Comparison of ENCODE assay signal across 17 cellular contexts in the genomic region with DNA sequence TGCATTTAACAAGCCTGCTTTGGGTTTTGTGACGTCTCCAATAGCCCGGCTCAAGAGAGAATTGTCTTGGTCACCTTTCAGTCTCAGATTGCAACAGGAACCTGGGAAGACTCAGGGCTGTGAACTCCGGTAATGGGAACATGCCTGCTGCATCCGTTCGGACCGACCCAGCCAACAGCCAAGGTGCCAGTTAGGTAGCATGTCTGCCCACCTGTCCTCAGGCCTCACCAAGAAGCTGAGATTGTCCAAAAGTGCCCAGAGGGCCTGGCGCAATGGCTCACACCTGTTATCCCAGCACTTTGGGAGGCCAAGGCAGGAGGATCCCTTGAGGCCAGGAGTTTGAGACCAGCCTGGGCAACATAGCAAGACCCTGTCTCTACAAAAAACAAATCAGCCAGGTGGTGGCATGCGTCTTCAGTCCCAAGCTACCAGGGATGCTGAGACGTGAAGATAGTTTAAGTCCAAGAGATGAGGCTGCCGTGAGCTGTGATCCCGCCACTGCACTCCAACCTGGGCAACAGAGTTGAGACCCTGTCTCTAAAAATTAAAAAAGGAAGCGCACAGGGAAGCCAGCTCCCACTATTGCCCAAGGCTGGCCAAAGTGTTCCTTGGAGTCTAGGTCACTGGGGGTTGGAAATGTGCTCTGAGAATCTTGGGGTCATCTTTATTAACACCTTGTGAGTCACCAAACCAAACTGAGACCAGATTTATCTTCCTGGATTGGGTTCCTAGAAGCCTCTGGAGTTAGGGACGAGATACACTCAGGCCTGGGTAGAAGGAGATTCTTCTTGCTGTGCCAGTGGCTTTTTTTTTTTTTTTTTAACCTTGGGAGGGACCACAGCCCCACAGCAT. TPM values are rescaled to one million over a fixed set of nuclear protein-coding genes. Genes with fewer than 3 reads are reported as not detected.
A peak's percentile ranks its signal among the peaks of the same experiment; 100 is the strongest.
DNase-seq lines count a peak whose midpoint lies in the region; ATAC-seq and TF ChIP-seq lines count a peak whose summit lies in the region.
"Had no signal": no experiment of that assay in that cellular context is flagged by ENCODE, and none has a peak within 500 bp of the region (broad histone marks: within the 10 kb centered on the region; RNA-seq: fewer than 3 reads in every experiment).

No MANE protein-coding gene starts in this region.

- intact Hi-C loops in PC-9 (cut with micrococcal nuclease; ENCODE audit: unreplicated experiment) (no loop called here), esophagus squamous epithelium (cut with DNase I) (no loop called here), sigmoid colon (cut with DNase I) (no loop called here), A673 (cut with micrococcal nuclease; ENCODE audit: unreplicated experiment) (no loop called here)

- no peak for TF ChIP-seq EP300 in sigmoid colon (IDR thresholded peaks at IDR 0.05)

- WGBS in esophagus squamous epithelium, 2 donors: 81 to 84% methylated on average over 8 to 12 of the region's 13 CpGs
- 95% methylated on average over 13 of the region's 13 CpGs for WGBS in sigmoid colon, 2 donors

- POLR2A ChIA-PET in AG04450 (lab: Yijun Ruan, JAX): interaction anchor here (0.6 kb wide), 1 partner anchor 108 kb away, joined by 3 read pairs; no protein-coding TSS in a partner anchor
- POLR2A ChIA-PET in PC-9 (lab: Charles Lee; ENCODE audit: unreplicated experiment): no interaction called here
- POLR2A ChIA-PET in A673 (lab: Charles Lee; ENCODE audit: low non-redundant PET): no interaction called here

- no peak overlapping the region for H3K27ac Mint-ChIP-seq in T-helper 2 cell treated with Interferon-gamma antibody and Interleukin-4, amounts not matched to agents 5 μg/mL and 100 μg/mL, for 36 hours
- H3K27ac Mint-ChIP-seq: activated CD4-positive, alpha-beta T cell treated with anti-CD3 and anti-CD28 coated beads, Interleukin-2, amount 10 ng/mL, durations not matched to agents 24 days and 14 days had no signal

- DNase-seq in AG04450 (ENCODE audit: low read depth, low spot score): no peak
- DNase-seq in PC-9: peak in 1 of 2 experiments; percentile 44
- no peak for DNase-seq in esophagus squamous epithelium (lab: John Stamatoyannopoulos, UW)
- DNase-seq in sigmoid colon: no peak
- DNase-seq in activated CD4-positive, alpha-beta T cell treated with anti-CD3 and anti-CD28 coated beads for 4 hours: no peak
- DNase-seq in T-helper 2 cell treated with Interferon-gamma antibody and Interleukin-4, amounts not matched to agents 5 μg/mL and 100 μg/mL, for 36 hours (ENCODE audit: low spot score): no peak
- DNase-seq in A673 (ENCODE audit: low spot score): no peak
- DNase-seq: activated CD4-positive, alpha-beta T cell treated with anti-CD3 and anti-CD28 coated beads, Interleukin-2, amount 10 ng/mL, durations not matched to agents 24 days and 14 days; activated naive CD4-positive, alpha-beta T cell treated with Interleukin-2 at 50 U/mL for 16 hours; body of pancreas; Calu3; left lung; naive thymus-derived CD4-positive, alpha-beta T cell; NCI-H446; stimulated activated CD4-positive, alpha-beta T cell treated with anti-CD3 and anti-CD28 coated beads, Interleukin-15, amount 100 ng/mL, for 24 hours; stimulated activated naive CD4-positive, alpha-beta T cell treated with Interleukin-2 at 50 U/mL for 16 hours had no signal

- no peak for ATAC-seq in GM21367 (IDR thresholded peaks at IDR 0.05; ENCODE audit: unreplicated experiment)
- ATAC-seq: body of pancreas; left lung; naive thymus-derived CD4-positive, alpha-beta T cell had no signal

- H3K4me3 Mint-ChIP-seq in T-helper 2 cell treated with Interferon-gamma antibody and Interleukin-4, amounts not matched to agents 5 μg/mL and 100 μg/mL, for 36 hours: no peak overlapping the region
- H3K4me3 Mint-ChIP-seq: activated CD4-positive, alpha-beta T cell treated with anti-CD3 and anti-CD28 coated beads, Interleukin-2, amount 10 ng/mL, durations not matched to agents 24 days and 14 days; naive thymus-derived CD4-positive, alpha-beta T cell had no signal

- peak overlapping the region; percentile 19; the same call in 1 of the 2 replicates for H3K4me2 ChIP-seq in PC-9

- H3K4me3 ChIP-seq in AG04450 (ENCODE audit: low read depth, low read length): no peak overlapping the region
- no peak overlapping the region for H3K4me3 ChIP-seq in PC-9
- no peak overlapping the region for H3K4me3 ChIP-seq in esophagus squamous epithelium
- no peak overlapping the region for H3K4me3 ChIP-seq in sigmoid colon
- no peak overlapping the region for H3K4me3 ChIP-seq in A673 (ENCODE audit: low read depth, low read length, poor library complexity, severe bottlenecking)
- H3K4me3 ChIP-seq: body of pancreas, left lung had no signal

- no peaks in the 10 kb centered on the region for H3K27me3 ChIP-seq in AG04450 (ENCODE audit: control insufficient read depth, insufficient read depth, low read length)
- H3K27me3 ChIP-seq in PC-9 (ENCODE audit: insufficient read depth, low read depth): no peaks in the 10 kb centered on the region
- no peaks in the 10 kb centered on the region for H3K27me3 ChIP-seq in esophagus squamous epithelium
- no peaks in the 10 kb centered on the region for H3K27me3 ChIP-seq in sigmoid colon
- no peaks in the 10 kb centered on the region for H3K27me3 ChIP-seq in A673 (replicated peaks; ENCODE audit: insufficient read depth, low read depth, low read length, poor library complexity)
- H3K27me3 ChIP-seq: body of pancreas, left lung had no signal

- BruUV-seq in PC-9 (replicated peaks; lab: Mats Ljungman, UMichigan): no TSS peak
- no TSS peak for BruUV-seq in A673 (replicated peaks; lab: Mats Ljungman, UMichigan)

- peaks cover 16% of the 10 kb centered on the region; the same call in 1 of the 2 replicates for H3K79me2 ChIP-seq in PC-9 (ENCODE audit: low read depth)

- no peaks in the 10 kb centered on the region for H3K9me3 ChIP-seq in AG04450 (ENCODE audit: control insufficient read depth, insufficient read depth, low read length)
- no peaks in the 10 kb centered on the region for H3K9me3 ChIP-seq in PC-9 (ENCODE audit: insufficient read depth, low read depth)
- H3K9me3 ChIP-seq in esophagus squamous epithelium: no peaks in the 10 kb centered on the region
- H3K9me3 ChIP-seq in sigmoid colon: no peaks in the 10 kb centered on the region
- H3K9me3 ChIP-seq in A673 (ENCODE audit: low read depth, low read length, poor library complexity, severe bottlenecking): no peaks in the 10 kb centered on the region
- H3K9me3 ChIP-seq: body of pancreas, left lung had no signal

- H3K4me1 Mint-ChIP-seq in T-helper 2 cell treated with Interferon-gamma antibody and Interleukin-4, amounts not matched to agents 5 μg/mL and 100 μg/mL, for 36 hours (ENCODE audit: low read depth): peaks cover 5% of the 10 kb centered on the region

- peaks cover 19% of the 10 kb centered on the region for H3K36me3 Mint-ChIP-seq in T-helper 2 cell treated with Interferon-gamma antibody and Interleukin-4, amounts not matched to agents 5 μg/mL and 100 μg/mL, for 36 hours (ENCODE audit: low read depth)

- H3K36me3 ChIP-seq in PC-9 (ENCODE audit: low read depth) (peaks cover 22% of the 10 kb centered on the region), esophagus squamous epithelium (peaks cover 15 to 52% (median 34%) of the 10 kb centered on the region in 3 donors), sigmoid colon (peaks cover 11 to 49% (median 25%) of the 10 kb centered on the region in 4 donors), A673 (ENCODE audit: insufficient read depth, low read length, poor library complexity, severe bottlenecking) (peaks cover 34% of the 10 kb centered on the region)

- no peak for TF ChIP-seq CTCF in AG04450 (IDR thresholded peaks at IDR 0.05; ENCODE audit: low read depth, low read length)
- no peak for TF ChIP-seq CTCF in PC-9 (conservative IDR thresholded peaks at IDR 0.05)
- no peak for TF ChIP-seq CTCF in esophagus squamous epithelium (IDR thresholded peaks at IDR 0.05)
- no peak for TF ChIP-seq CTCF in sigmoid colon (IDR thresholded peaks at IDR 0.05)
- TF ChIP-seq CTCF in A673 (conservative IDR thresholded peaks at IDR 0.05; ENCODE audit: low read depth, low read length): no peak

- no peaks in the 10 kb centered on the region for H3K9me3 Mint-ChIP-seq in T-helper 2 cell treated with Interferon-gamma antibody and Interleukin-4, amounts not matched to agents 5 μg/mL and 100 μg/mL, for 36 hours
- H3K9me3 Mint-ChIP-seq: activated CD4-positive, alpha-beta T cell treated with anti-CD3 and anti-CD28 coated beads, Interleukin-2, amount 10 ng/mL, durations not matched to agents 24 days and 14 days; naive thymus-derived CD4-positive, alpha-beta T cell had no signal

- no peak for TF ChIP-seq POLR2A in esophagus squamous epithelium (IDR thresholded peaks at IDR 0.05)
- no peak for TF ChIP-seq POLR2A in sigmoid colon (IDR thresholded peaks at IDR 0.05)

- H3K4me1 ChIP-seq in PC-9 (replicated peaks; ENCODE audit: insufficient read depth) (peaks cover 79% of the 10 kb centered on the region), esophagus squamous epithelium (peaks cover 26 to 66% (median 31%) of the 10 kb centered on the region in 3 donors), sigmoid colon (peaks cover 0 to 55% (median 32%) of the 10 kb centered on the region in 4 donors), A673 (ENCODE audit: insufficient read depth, low read length, poor library complexity, severe bottlenecking) (peaks cover 13% of the 10 kb centered on the region)
- H3K4me1 ChIP-seq: body of pancreas had no signal

- CTCF ChIA-PET in AG04450 (lab: Charles Lee): interaction anchor here (0.6 to 0.7 kb wide), 2 partner anchors 9 to 27 kb away, joined by 4 to 6 read pairs; a partner anchor contains a TSS
- CTCF ChIA-PET in PC-9 (lab: Charles Lee): interaction anchor here (0.8 to 1.0 kb wide), 2 partner anchors 14 to 60 kb away, joined by 3 to 5 read pairs; no protein-coding TSS in a partner anchor
- CTCF ChIA-PET in A673 (lab: Charles Lee): no interaction called here

- H3K27ac ChIP-seq in AG04450 (ENCODE audit: low read depth, low read length): peak overlapping the region; percentile 62
- H3K27ac ChIP-seq in PC-9: peak overlapping the region; percentile 99
- peak overlapping the region in 3 of 4 donors; percentile 82 to 92 (median 92) for H3K27ac ChIP-seq in esophagus squamous epithelium
- H3K27ac ChIP-seq in sigmoid colon: peak overlapping the region; percentile 66 to 83 (median 72)
- H3K27ac ChIP-seq in A673 (ENCODE audit: low read depth, low read length, poor library complexity, severe bottlenecking): no peak overlapping the region
- H3K27ac ChIP-seq: body of pancreas, left lung had no signal

- H3F3A ChIP-seq in PC-9 (ENCODE audit: insufficient read depth, low read depth): peaks cover 89% of the 10 kb centered on the region

- no peak overlapping the region for H2AFZ ChIP-seq in PC-9

- no peaks in the 10 kb centered on the region for H4K20me1 ChIP-seq in PC-9 (ENCODE audit: insufficient read depth)

- H3K9me2 ChIP-seq in PC-9 (ENCODE audit: insufficient read depth): no peaks in the 10 kb centered on the region

- H3K27me3 Mint-ChIP-seq in T-helper 2 cell treated with Interferon-gamma antibody and Interleukin-4, amounts not matched to agents 5 μg/mL and 100 μg/mL, for 36 hours (ENCODE audit: low read depth): peaks cover 4% of the 10 kb centered on the region

RNA-seq across cellular contexts. Expression of a gene that starts 26.9 kb away (rescaled TPM):
- 12.7 and 20.1 TPM in 2 replicates for polyA plus RNA-seq in AG04450 (2011; rRNA removed)
- 12.1 and 15.8 TPM in 2 replicates for polyA minus RNA-seq in AG04450 (2011; rRNA and poly(A)+ RNA removed)
- total RNA-seq in PC-9 (2021): 62.7 and 75.7 TPM in 2 replicates
- total RNA-seq in esophagus squamous epithelium: 100 to 1,000 TPM in 1 of 4 donors, 10 to 100 TPM in 3; 51.6 to 102 (median 57.2) TPM
- total RNA-seq in sigmoid colon: 10 to 100 TPM; 32.9 to 62.4 (median 43.9) TPM
- polyA plus RNA-seq in sigmoid colon: 10 to 100 TPM; 10.8 to 22.5 (median 16.9) TPM
- 56.5 and 57.6 TPM in 2 replicates for total RNA-seq in A673 (2021)

RNA-seq across cellular contexts. Expression of a gene that starts 47.7 kb away (rescaled TPM):
- 21.8 and 22.3 TPM in 2 replicates for polyA plus RNA-seq in AG04450 (2011; rRNA removed)
- polyA minus RNA-seq in AG04450 (2011; rRNA and poly(A)+ RNA removed): 11.4 and 17.8 TPM in 2 replicates
- total RNA-seq in PC-9 (2021): 11.4 and 12.4 TPM in 2 replicates
- total RNA-seq in esophagus squamous epithelium: 10 to 100 TPM in 2 of 4 donors, 1 to 10 TPM in 2; 5.3 to 11.4 (median 9.4) TPM
- total RNA-seq in sigmoid colon: 10 to 100 TPM; 16.0 to 22.2 (median 19.2) TPM
- 1 to 10 TPM; 4.4 to 7.7 (median 6.6) TPM for polyA plus RNA-seq in sigmoid colon
- 20.0 and 22.0 TPM in 2 replicates for total RNA-seq in A673 (2021)
